In genomic region chr2:118061135-118061955, GRCh38 we compare ENCODE assay signal across 8 cellular contexts. TPM values are rescaled to one million over a fixed set of nuclear protein-coding genes. Genes with fewer than 3 reads are reported as not detected.
DNase-seq lines count a peak whose midpoint lies in the region; ATAC-seq, FAIRE-seq and TF ChIP-seq lines count a peak whose summit lies in the region.

No MANE protein-coding gene starts in this region.

- no peaks in the 10 kb centered on the region for H3K9me3 ChIP-seq in pancreas
- no peaks in the 10 kb centered on the region for H3K9me3 ChIP-seq in T-helper 17 cell (ENCODE audit: control insufficient read depth, low read length, poor library complexity, severe bottlenecking)

- H3K27ac ChIP-seq in pancreas, result no peak overlapping the region

- intact Hi-C loops in pancreas (cut with DNase I), result loop anchor here in 1 of 3 donors (10.0 kb wide), 1 partner anchor 133 kb away; no protein-coding TSS in a partner anchor

- no peak overlapping the region for H3K4me3 Mint-ChIP-seq in endothelial cell (ENCODE audit: unreplicated experiment)
- no peak overlapping the region for H3K4me3 Mint-ChIP-seq in T-helper 17 cell

- H3K4me3 ChIP-seq in pancreas, result no peak overlapping the region

- FAIRE-seq in GM18507 (lab: Jason Lieb, UNC) (peak; percentile 92), pancreas (lab: Jason Lieb, UNC) (no peak)

- WGBS in pancreas, 2 donors, result 66 to 83% methylated on average over 4 of the region's 4 CpGs

- ATAC-seq in HG02840 (IDR thresholded peaks at IDR 0.05; ENCODE audit: low FRiP score, unreplicated experiment), result peak; percentile 63
- peak; percentile 61 to 87 (median 74) for ATAC-seq in pancreas
- ATAC-seq in T-helper 17 cell, result no peak

- DNase-seq in A172 (ENCODE audit: low spot score), result peak; percentile 66
- DNase-seq in GM18507 (ENCODE audit: extremely low spot score, insufficient read length, low read depth), result peak; percentile 9
- DNase-seq in NCI-H226, result peak; percentile 76
- peak; percentile 26 for DNase-seq in endothelial cell (ENCODE audit: low spot score)
- DNase-seq in pancreas, result peak in 1 of 6 donors; percentile 17
- no peak for DNase-seq in NCI-H128 (lab: John Stamatoyannopoulos, UW; ENCODE audit: unreplicated experiment)
- no peak for DNase-seq in T-helper 17 cell

- H3K4me1 ChIP-seq in pancreas, result peaks cover 0 to 8% (median 4%) of the 10 kb centered on the region in 3 donors

- H3K9me3 Mint-ChIP-seq in endothelial cell (ENCODE audit: unreplicated experiment), result no peaks in the 10 kb centered on the region

- no peaks in the 10 kb centered on the region for H3K27me3 ChIP-seq in pancreas

- TF ChIP-seq CTCF in endothelial cell (IDR thresholded peaks at IDR 0.05; ENCODE audit: unreplicated experiment) (peak; percentile 29), pancreas (IDR thresholded peaks at IDR 0.05) (peak in 2 of 4 donors; percentile 11 to 27)

- H3K27me3 Mint-ChIP-seq in endothelial cell (ENCODE audit: unreplicated experiment) (no peaks in the 10 kb centered on the region), T-helper 17 cell (peaks cover 24% of the 10 kb centered on the region)

- H3K27ac Mint-ChIP-seq in endothelial cell (ENCODE audit: unreplicated experiment) (no peak overlapping the region), T-helper 17 cell (no peak overlapping the region)

- no peaks in the 10 kb centered on the region for H3K36me3 Mint-ChIP-seq in endothelial cell (ENCODE audit: low read depth, unreplicated experiment)
- H3K36me3 Mint-ChIP-seq in T-helper 17 cell (ENCODE audit: low read depth), result no peaks in the 10 kb centered on the region

- H3K36me3 ChIP-seq in pancreas, result no peaks in the 10 kb centered on the region

- peaks cover 12% of the 10 kb centered on the region for H3K4me1 Mint-ChIP-seq in endothelial cell (ENCODE audit: unreplicated experiment)
- peaks cover 14% of the 10 kb centered on the region for H3K4me1 Mint-ChIP-seq in T-helper 17 cell

RNA-seq across cellular contexts. Expression of gene INSIG2, which starts 26.9 kb away (rescaled TPM):
- total RNA-seq in A172 (2014; rRNA removed; shearing (Covaris generic)), result 9.3 and 11.8 TPM in 2 replicates
- total RNA-seq in endothelial cell (ENCODE audit: unreplicated experiment) (21.2 TPM), pancreas (10 to 100 TPM in 5 of 6 donors, 1 to 10 TPM in 1; 8.2 to 23.0 (median 14.2) TPM), T-helper 17 cell (10 to 100 TPM in 1 of 2 donors, 1 to 10 TPM in 1; 9.6 to 15.3 TPM)
- polyA plus RNA-seq in pancreas, result 10 to 100 TPM in 1 of 2 donors, 1 to 10 TPM in 1; 7.9 to 15.6 TPM

RNA-seq across cellular contexts. Expression of gene CCDC93, which starts 47.5 kb away (rescaled TPM):
- 15.0 and 21.8 TPM in 2 replicates for total RNA-seq in A172 (2014; rRNA removed; shearing (Covaris generic))
- total RNA-seq in endothelial cell (ENCODE audit: unreplicated experiment) (64.5 TPM), pancreas (10 to 100 TPM; 12.6 to 28.6 (median 17.0) TPM), T-helper 17 cell (10 to 100 TPM; 51.6 to 58.2 TPM)
- polyA plus RNA-seq in pancreas, result 10 to 100 TPM in 1 of 2 donors, 1 to 10 TPM in 1; 8.2 to 18.8 TPM

Comparison
In these comparisons a context has a peak if more than half of its experiments do, and no peak if none do; other contexts are left out.
1. DNase-seq: peak in A172 (single experiment), GM18507 (single experiment), NCI-H226 (single experiment) and endothelial cell (single experiment); none in NCI-H128 (single experiment) and T-helper 17 cell (0 of 3).